8 cellular contexts compared by ENCODE assay signal in genomic region chr1:183470961-183471747, GRCh38. TPM values are rescaled to one million over a fixed set of nuclear protein-coding genes. Genes with fewer than 3 reads are reported as not detected.
DNase-seq lines count a peak whose midpoint lies in the region; ATAC-seq and TF ChIP-seq lines count a peak whose summit lies in the region.

No MANE protein-coding gene starts in this region.

- no peaks in the 10 kb centered on the region for H3K36me3 ChIP-seq in BJ (ENCODE audit: control insufficient read depth, insufficient read depth, low read length)

- H3K27me3 ChIP-seq in BJ (ENCODE audit: control insufficient read depth, insufficient read depth, low read length): no peaks in the 10 kb centered on the region

- CTCF ChIA-PET in BJ (lab: Yijun Ruan, JAX): interaction anchor here (0.5 to 1.5 kb wide), 5 partner anchors 8 to 365 kb away, joined by 3 to 4 read pairs (median 3); no protein-coding TSS in a partner anchor

- ATAC-seq in HG03460 (IDR thresholded peaks at IDR 0.05; ENCODE audit: unreplicated experiment): peak; percentile 29

- POLR2A ChIA-PET in BJ (lab: Charles Lee): no interaction called here

- DNase-seq in BJ (ENCODE audit: low read depth) (peak; percentile 26), NCI-H69 (lab: John Stamatoyannopoulos, UW) (peak; percentile 98), ecto neural progenitor cell (ENCODE audit: low spot score) (peak; percentile 91), lung microvascular endothelial cell (ENCODE audit: low read depth in 2 of 2) (peak; percentile 79 to 81)
- peak; percentile 79 to 83 for DNase-seq in activated CD4-positive, alpha-beta T cell treated with anti-CD3 and anti-CD28 coated beads, Interleukin-2, amount 50 U/mL, for 48 hours
- DNase-seq in stimulated activated CD4-positive, alpha-beta T cell treated with anti-CD3 and anti-CD28 coated beads, TNF-alpha, amount 100 ng/mL, for 48 hours (ENCODE audit: low read depth in 3 of 3): peak; percentile 60 to 63 (median 60)

- TF ChIP-seq CTCF in BJ (IDR thresholded peaks at IDR 0.05; ENCODE audit: insufficient read depth, low read depth, low read length): no peak; the same call in 1 of the 2 replicates

- peak overlapping the region; percentile 99 for H3K4me3 ChIP-seq in BJ (ENCODE audit: low read depth, low read length)

- TF ChIP-seq POLR2A in GM19193 (IDR thresholded peaks at IDR 0.05; ENCODE audit: extremely low read depth, insufficient read depth, insufficient read length): peak; percentile 49

RNA-seq across cellular contexts. Expression of gene SMG7, which starts 1.1 kb away (rescaled TPM):
- polyA plus RNA-seq in BJ (2011; rRNA removed): 26.1 and 30.7 TPM in 2 replicates
- polyA minus RNA-seq in BJ (2011; rRNA and poly(A)+ RNA removed): 35.0 and 35.9 TPM in 2 replicates
- total RNA-seq in lung microvascular endothelial cell: 10.5 and 12.2 TPM in 2 replicates

RNA-seq across cellular contexts. Expression of gene NMNAT2, which starts 53.0 kb away (rescaled TPM):
- 1.4 and 2.1 TPM in 2 replicates for polyA plus RNA-seq in BJ (2011; rRNA removed)
- polyA minus RNA-seq in BJ (2011; rRNA and poly(A)+ RNA removed): 2.2 and 6.5 TPM in 2 replicates
- total RNA-seq in lung microvascular endothelial cell: 0.20 and 0.22 TPM in 2 replicates

Comparison
In these comparisons a context has a peak if more than half of its experiments do, and no peak if none do; other contexts are left out.
1. Peak in every context shown above with its lines: DNase-seq, ATAC-seq and H3K4me3 ChIP-seq.
2. DNase-seq: peak in every context shown above with its lines; median percentile 98 in NCI-H69; 91 in ecto neural progenitor cell; 81 in activated CD4-positive, alpha-beta T cell treated with anti-CD3 and anti-CD28 coated beads, Interleukin-2, amount 50 U/mL, for 48 hours; 80 in lung microvascular endothelial cell; 60 in stimulated activated CD4-positive, alpha-beta T cell treated with anti-CD3 and anti-CD28 coated beads, TNF-alpha, amount 100 ng/mL, for 48 hours; 26 in BJ.